In genomic region chr17:13047016-13047415, GRCh38 we compare ENCODE assay signal across 25 cellular contexts.
"Had no signal": no experiment of that assay in that cellular context is flagged by ENCODE, and none has a peak within 500 bp of the region (broad histone marks: within the 10 kb centered on the region; RNA-seq: fewer than 3 reads in every experiment).

No MANE protein-coding gene starts in this region.

- H3K36me3 ChIP-seq: MG63, SJSA1 had no signal

- DNase-seq: IMR-90, Karpas-422, KG1, MG63, NCI-H1092, NCI-H1105 treated with DMSO at 0.1 percent for 48 hours, NCI-H1417 treated with DMSO at 0.1 percent for 48 hours, NCI-H146, NCI-H1694 treated with DMSO at 0.1 percent for 48 hours, NCI-H1930, NCI-H2081, NCI-H2107, NCI-H2171, NCI-H226, NCI-H446, NCI-H510A, NCI-H524 treated with DMSO at 0.1 percent for 48 hours, NCI-H69, NCI-H774, Right ventricle myocardium superior, RPMI8226, SIG-M5 had no signal

- H3K9me3 ChIP-seq: MG63, SJSA1 had no signal

- H3K27me3 ChIP-seq: MG63, SJSA1 had no signal

- H3K4me3 ChIP-seq: MG63, SJSA1, SK-N-MC had no signal

- ATAC-seq: HepG2 had no signal

- H3K27ac ChIP-seq: SJSA1, SK-N-MC had no signal

- H3K4me1 ChIP-seq: SJSA1 had no signal
